In the genomic region with DNA sequence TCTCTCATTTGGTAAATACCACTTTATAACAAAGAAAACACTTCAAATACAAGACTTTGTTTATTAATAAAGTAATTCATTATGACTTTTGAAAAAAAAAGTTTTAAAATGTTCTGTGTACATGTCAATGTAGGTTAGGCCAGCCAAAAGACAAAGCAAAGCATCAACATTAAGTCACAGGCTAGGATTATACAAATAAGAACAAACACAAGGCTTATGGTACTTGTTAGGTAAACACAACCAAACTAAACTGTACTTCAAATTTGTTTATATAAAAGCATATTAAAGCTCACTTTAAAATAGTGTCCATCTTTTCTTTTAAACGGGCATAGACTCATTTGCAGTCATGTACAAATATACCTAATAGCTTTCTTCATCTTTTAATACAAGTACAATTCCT, we compare ENCODE assay signal across 25 cellular contexts.
"Had no signal": no experiment of that assay in that cellular context is flagged by ENCODE, and none has a peak within 500 bp of the region (broad histone marks: within the 10 kb centered on the region; RNA-seq: fewer than 3 reads in every experiment).

No MANE protein-coding gene starts in this region.

- H3K27me3 ChIP-seq: esophagus squamous epithelium, gastrocnemius medialis, heart right ventricle, left lung had no signal

- H3K27me3 Mint-ChIP-seq: dendritic cell treated with granulocyte-macrophage colony-stimulating factor and Interleukin-4, amounts not matched to agents 40 ng/mL and 50 ng/mL, for 4 days; effector memory CD8-positive, alpha-beta T cell; memory B cell; naive thymus-derived CD4-positive, alpha-beta T cell had no signal

- H3K9me3 Mint-ChIP-seq: dendritic cell treated with granulocyte-macrophage colony-stimulating factor and Interleukin-4, amounts not matched to agents 40 ng/mL and 50 ng/mL, for 4 days; effector memory CD8-positive, alpha-beta T cell; endodermal cell; memory B cell; naive thymus-derived CD4-positive, alpha-beta T cell; natural killer cell had no signal

- H3K27ac ChIP-seq: epithelial cell of prostate, esophagus squamous epithelium, gastrocnemius medialis, heart right ventricle, left lung, lower lobe of right lung had no signal

- H3K9me3 ChIP-seq: esophagus squamous epithelium, gastrocnemius medialis, heart right ventricle, left lung, lower lobe of right lung had no signal

- H3K27ac Mint-ChIP-seq: dendritic cell treated with granulocyte-macrophage colony-stimulating factor and Interleukin-4, amounts not matched to agents 40 ng/mL and 50 ng/mL, for 4 days; effector memory CD8-positive, alpha-beta T cell; endodermal cell; memory B cell had no signal

- ATAC-seq: effector memory CD8-positive, alpha-beta T cell; esophagus mucosa; gastrocnemius medialis; heart right ventricle; left cardiac atrium; left lung; left ventricle myocardium superior; lower lobe of right lung; naive thymus-derived CD4-positive, alpha-beta T cell; natural killer cell had no signal

- H3K4me1 Mint-ChIP-seq: memory B cell had no signal

- DNase-seq: cortex of kidney; effector CD8-positive, alpha-beta T cell; effector memory CD8-positive, alpha-beta T cell; endodermal cell; erythroblast; esophagus squamous epithelium; foreskin fibroblast; foreskin melanocyte; gastrocnemius medialis; glutamatergic neuron; head of caudate nucleus; heart right ventricle; hippocampal formation; left cardiac atrium; left lung; left ventricle myocardium superior; lower lobe of right lung; mesendoderm; midbrain; naive thymus-derived CD4-positive, alpha-beta T cell; natural killer cell had no signal

- H3K4me3 Mint-ChIP-seq: dendritic cell treated with granulocyte-macrophage colony-stimulating factor and Interleukin-4, amounts not matched to agents 40 ng/mL and 50 ng/mL, for 4 days; effector memory CD8-positive, alpha-beta T cell; endodermal cell; memory B cell; naive thymus-derived CD4-positive, alpha-beta T cell; natural killer cell had no signal

- H3K4me1 ChIP-seq: esophagus squamous epithelium, gastrocnemius medialis, heart right ventricle, left lung, lower lobe of right lung had no signal

- H3K4me3 ChIP-seq: esophagus squamous epithelium, gastrocnemius medialis, heart right ventricle, left lung, lower lobe of right lung had no signal
